In genomic region chr2:7780345-7780744, GRCh38 we compare ENCODE assay signal across 25 cellular contexts.
"Had no signal": no experiment of that assay in that cellular context is flagged by ENCODE, and none has a peak within 500 bp of the region (broad histone marks: within the 10 kb centered on the region; RNA-seq: fewer than 3 reads in every experiment).

No MANE protein-coding gene starts in this region.

- H3K27me3 ChIP-seq: left lung, ovary, right atrium auricular region, stomach, testis, thyroid gland, upper lobe of left lung, vagina had no signal

- H3K27ac ChIP-seq: left lung, lower lobe of right lung, ovary, right atrium auricular region, skin epidermis, stomach, testis, thyroid gland, transverse colon, upper lobe of left lung, vagina had no signal

- H3K4me3 ChIP-seq: left lung, lower lobe of right lung, ovary, right atrium auricular region, skin epidermis, stomach, testis, thyroid gland, transverse colon, upper lobe of left lung, vagina had no signal

- DNase-seq: hippocampal formation; kidney glomerular epithelial cell; left colon; left lung; lower lobe of right lung; mesendoderm; naive B cell; natural killer cell; ovary; stimulated activated CD4-positive, alpha-beta T cell treated with anti-CD3 and anti-CD28 coated beads, Interleukin-12 subunit alpha, Interleukin-12 subunit beta, amount 100 ng/mL, for 4 hours; stimulated activated CD4-positive, alpha-beta T cell treated with anti-CD3 and anti-CD28 coated beads, Interleukin-15, amount 100 ng/mL, for 24 hours; stimulated activated CD4-positive, alpha-beta T cell treated with anti-CD3 and anti-CD28 coated beads, Interleukin-2, amount 100 ng/mL, for 24 hours; stimulated activated CD4-positive, alpha-beta T cell treated with anti-CD3 and anti-CD28 coated beads, Interleukin-4, amount 100 ng/mL, for 1 hour; stimulated activated naive B cell treated with anti-CD40 and anti-IgM and Interleukin-4, amounts not matched to agents 10 μg/mL and 1 μg/mL and 100 μg/mL, for 72 hours; stimulated activated naive CD8-positive, alpha-beta T cell treated with anti-CD3 and anti-CD28 coated beads, Interleukin-15, Interleukin-2, amounts not matched to agents 100 U/mL and 50 U/mL, for 24 hours; stomach; testis; thyroid gland; transverse colon; upper lobe of left lung had no signal

- H3K4me1 ChIP-seq: left lung, lower lobe of right lung, right atrium auricular region, stomach, testis, thyroid gland, transverse colon, upper lobe of left lung, vagina had no signal

- ATAC-seq: left colon; left lung; lower lobe of right lung; natural killer cell; sciatic nerve; stimulated activated naive B cell treated with anti-CD40 and anti-IgM and Interleukin-4, amounts not matched to agents 10 μg/mL and 1 μg/mL and 100 μg/mL, for 72 hours; stimulated activated naive CD8-positive, alpha-beta T cell treated with anti-CD3 and anti-CD28 coated beads, Interleukin-15, Interleukin-2, amounts not matched to agents 100 U/mL and 50 U/mL, for 24 hours had no signal

- H3K36me3 ChIP-seq: left lung, lower lobe of right lung, ovary, right atrium auricular region, stomach, thyroid gland, transverse colon, upper lobe of left lung, vagina had no signal

- H3K9me3 ChIP-seq: left lung, lower lobe of right lung, ovary, right atrium auricular region, stomach, testis, thyroid gland, transverse colon, upper lobe of left lung, vagina had no signal

- FAIRE-seq: keratinocyte had no signal
